In genomic region chr9:128103589-128103962, GRCh38 we compare ENCODE assay signal across 10 cellular contexts. TPM values are rescaled to one million over a fixed set of nuclear protein-coding genes. Genes with fewer than 3 reads are reported as not detected.
A peak's percentile ranks its signal among the peaks of the same experiment; 100 is the strongest.
DNase-seq lines count a peak whose midpoint lies in the region; ATAC-seq and TF ChIP-seq lines count a peak whose summit lies in the region.
"Had no signal": no experiment of that assay in that cellular context is flagged by ENCODE, and none has a peak within 500 bp of the region (broad histone marks: within the 10 kb centered on the region; RNA-seq: fewer than 3 reads in every experiment).

No MANE protein-coding gene starts in this region.

- H3K27ac Mint-ChIP-seq in brain: peak overlapping the region; percentile 68 to 91 (median 76)

- no peaks in the 10 kb centered on the region for H3K9me3 Mint-ChIP-seq in brain

- H3K4me3 ChIP-seq in GM06990 (replicated peaks; ENCODE audit: low read depth, low read length) (no peak overlapping the region), Peyer's patch (no peak overlapping the region), ovary (no peak overlapping the region), foreskin fibroblast (ENCODE audit: low read depth in 1 of 2, low read length in 2 of 2) (no peak overlapping the region)

- no peak overlapping the region for H3K4me3 Mint-ChIP-seq in brain

- H3K4me1 Mint-ChIP-seq in brain: peaks cover 54% of the 10 kb centered on the region

- H3K27me3 Mint-ChIP-seq in brain: no peaks in the 10 kb centered on the region

- no peak for ATAC-seq in GM19324 (IDR thresholded peaks at IDR 0.05; ENCODE audit: low FRiP score, unreplicated experiment)

- H3K4me1 ChIP-seq in Peyer's patch (peaks cover 0 to 62% (median 6%) of the 10 kb centered on the region in 4 donors), ovary (ENCODE audit: insufficient read depth) (peaks cover 47% of the 10 kb centered on the region)

- intact Hi-C loops in ovary (cut with DNase I): loop anchor here in 1 of 4 donors (10.0 kb wide), 1 partner anchor 49 kb away; no protein-coding TSS in a partner anchor

- peak overlapping the region in 3 of 4 donors; percentile 70 to 92 (median 87) for H3K27ac ChIP-seq in Peyer's patch
- H3K27ac ChIP-seq in ovary: peak overlapping the region; percentile 52 to 63

- no peak for TF ChIP-seq EP300 in ovary (IDR thresholded peaks at IDR 0.05)

- H3K36me3 Mint-ChIP-seq in brain: peaks cover 58% of the 10 kb centered on the region

- H3K36me3 ChIP-seq in GM06990 (ENCODE audit: control insufficient read depth, insufficient read depth, low read length) (peaks cover 52% of the 10 kb centered on the region), Peyer's patch (peaks cover 0 to 70% (median 4%) of the 10 kb centered on the region in 3 donors), ovary (no peaks in the 10 kb centered on the region)

- no peak for DNase-seq in GM06990 (ENCODE audit: extremely low read depth, insufficient read length)
- DNase-seq in Peyer's patch: no peak
- peak in 2 of 5 donors; percentile 41 to 45 for DNase-seq in ovary
- DNase-seq in foreskin fibroblast: no peak
- no peak for DNase-seq in cerebellar cortex (ENCODE audit: low spot score)
- DNase-seq in GM19240 (ENCODE audit: insufficient read length, low spot score): no peak
- DNase-seq: KBM-7 had no signal

- 42 to 51% (median 44%) methylated on average over 7 to 8 of the region's 8 CpGs for WGBS in ovary, 3 donors

- H3K9me3 ChIP-seq in Peyer's patch (no peaks in the 10 kb centered on the region), ovary (no peaks in the 10 kb centered on the region)

- peak; percentile 33 for TF ChIP-seq CTCF in GM06990 (IDR thresholded peaks at IDR 0.05; ENCODE audit: insufficient read depth, low read length, poor library complexity, severe bottlenecking)
- peak in 3 of 6 experiments; percentile 26 to 34 (median 30) for TF ChIP-seq CTCF in Peyer's patch (IDR thresholded peaks at IDR 0.05)
- peak in 1 of 2 experiments; percentile 35 for TF ChIP-seq CTCF in brain (conservative IDR thresholded peaks at IDR 0.05)
- no peak for TF ChIP-seq CTCF in ovary (IDR thresholded peaks at IDR 0.05)
- TF ChIP-seq CTCF in foreskin fibroblast (IDR thresholded peaks at IDR 0.05; ENCODE audit: low read depth, low read length): no peak

- no peaks in the 10 kb centered on the region for H3K27me3 ChIP-seq in GM06990 (replicated peaks; ENCODE audit: control insufficient read depth, insufficient read depth, low read length)
- no peaks in the 10 kb centered on the region for H3K27me3 ChIP-seq in Peyer's patch
- H3K27me3 ChIP-seq in ovary: no peaks in the 10 kb centered on the region

- TF ChIP-seq POLR2A in Peyer's patch (IDR thresholded peaks at IDR 0.05) (no peak), ovary (IDR thresholded peaks at IDR 0.05) (no peak)

RNA-seq across cellular contexts. Expression of gene PTGES2, which starts 24.0 kb away (rescaled TPM):
- total RNA-seq in Peyer's patch (100 to 1,000 TPM; 123 to 193 (median 168) TPM), ovary (10 to 100 TPM; 33.7 to 69.5 (median 61.3) TPM)
- polyA plus RNA-seq in brain (ENCODE audit: insufficient read depth, low read depth, low replicate concordance) (115 TPM), ovary (10 to 100 TPM; 19.6 to 33.8 TPM)

RNA-seq across cellular contexts. Expression of gene SLC25A25, which starts 35.5 kb away (rescaled TPM):
- total RNA-seq in Peyer's patch: 10 to 100 TPM; 18.2 to 44.1 (median 28.2) TPM
- 64.7 TPM for polyA plus RNA-seq in brain (ENCODE audit: insufficient read depth, low read depth, low replicate concordance)
- 10 to 100 TPM; 24.1 to 90.1 (median 40.0) TPM for total RNA-seq in ovary
- 10 to 100 TPM; 23.4 to 28.6 TPM for polyA plus RNA-seq in ovary

RNA-seq across cellular contexts. Expression of gene NAIF1, which starts 36.5 kb away (rescaled TPM):
- 10 to 100 TPM in 2 of 4 donors, 1 to 10 TPM in 2; 7.4 to 26.1 (median 11.8) TPM for total RNA-seq in Peyer's patch
- polyA plus RNA-seq in brain (ENCODE audit: insufficient read depth, low read depth, low replicate concordance): 12.2 TPM
- 10 to 100 TPM in 1 of 7 donors, 1 to 10 TPM in 6; 4.1 to 10.9 (median 5.9) TPM for total RNA-seq in ovary
- 1 to 10 TPM; 6.6 to 9.0 TPM for polyA plus RNA-seq in ovary

RNA-seq across cellular contexts. Expression of gene LCN2, which starts 45.7 kb away (rescaled TPM):
- total RNA-seq in Peyer's patch (100 to 1,000 TPM in 1 of 4 donors, 10 to 100 TPM in 2, 1 to 10 TPM in 1; 1.9 to 191 (median 37.1) TPM), ovary (10 to 100 TPM in 2 of 7 donors, 1 to 10 TPM in 3, under 1 TPM in 1, not detected in 1; 0.33 to 19.5 (median 4.3) TPM)
- polyA plus RNA-seq in brain (ENCODE audit: insufficient read depth, low read depth, low replicate concordance) (not detected), ovary (under 1 TPM in 1 of 2 donors, not detected in 1; 0.46 TPM)
- total RNA-seq: lung microvascular endothelial cell had no signal

RNA-seq across cellular contexts. Expression of gene BBLN, which starts 56.5 kb away (rescaled TPM):
- 10 to 100 TPM; 38.8 to 93.7 (median 70.2) TPM for total RNA-seq in Peyer's patch
- polyA plus RNA-seq in brain (ENCODE audit: insufficient read depth, low read depth, low replicate concordance): 404 TPM
- total RNA-seq in ovary: 100 to 1,000 TPM in 1 of 7 donors, 10 to 100 TPM in 6; 17.9 to 210 (median 31.7) TPM
- polyA plus RNA-seq in ovary: 10 to 100 TPM in 1 of 2 donors, 1 to 10 TPM in 1; 2.4 to 59.3 TPM
